19 cellular contexts compared by ENCODE assay signal in genomic region chr18:79610461-79611039, GRCh38.
DNase-seq lines count a peak whose midpoint lies in the region; ATAC-seq, FAIRE-seq and TF ChIP-seq lines count a peak whose summit lies in the region.
"Had no signal": no experiment of that assay in that cellular context is flagged by ENCODE, and none has a peak within 500 bp of the region (broad histone marks: within the 10 kb centered on the region; RNA-seq: fewer than 3 reads in every experiment).

No MANE protein-coding gene starts in this region.

- no peak for FAIRE-seq in HTR-8/SVneo (lab: Jason Lieb, UNC)
- FAIRE-seq: endometrium had no signal

- ATAC-seq in right cardiac atrium (peak; percentile 23 to 87), T-cell (replicated peaks in 1 of 4) (no peak), HG02852 (IDR thresholded peaks at IDR 0.05; ENCODE audit: unreplicated experiment) (no peak), GM21423 (IDR thresholded peaks at IDR 0.05; ENCODE audit: unreplicated experiment) (no peak)

- POLR2A ChIA-PET in T-cell (lab: Charles Lee): no interaction called here

- H3K9me3 Mint-ChIP-seq in T-cell: no peaks in the 10 kb centered on the region
- H3K9me3 Mint-ChIP-seq: stimulated activated naive CD8-positive, alpha-beta T cell treated with anti-CD3 and anti-CD28 coated beads, Interleukin-15, Interleukin-2, amounts not matched to agents 100 ng/mL and 50 ng/mL, for 24 hours had no signal

- TF ChIP-seq EP300 in sigmoid colon (IDR thresholded peaks at IDR 0.05): no peak

- DNase-seq in HT-29 (ENCODE audit: low spot score): peak; percentile 12
- peak; percentile 6 for DNase-seq in WERI-Rb-1
- peak; percentile 46 to 60 (median 57) for DNase-seq in right cardiac atrium
- peak; percentile 55 for DNase-seq in sigmoid colon
- DNase-seq in HTR-8/SVneo (ENCODE audit: insufficient read length, low spot score): no peak
- DNase-seq in T-cell: no peak
- DNase-seq: activated CD4-positive, alpha-beta T cell treated with anti-CD3 and anti-CD28 coated beads for 4 hours; foreskin fibroblast; GDM1; Karpas-422; NCI-H1105 treated with DMSO at 0.1 percent for 48 hours; NCI-H2227 treated with DMSO at 0.1 percent for 48 hours; SHP77 treated with DMSO at 0.1 percent for 48 hours; T-helper 9 cell had no signal

- no peak overlapping the region for H3K4me3 ChIP-seq in WERI-Rb-1 (ENCODE audit: low read depth, low read length)
- no peak overlapping the region for H3K4me3 ChIP-seq in right cardiac atrium (ENCODE audit: low read length)
- H3K4me3 ChIP-seq in sigmoid colon: no peak overlapping the region

- WGBS in right cardiac atrium: 63% methylated on average over 23 of the region's 23 CpGs
- WGBS in sigmoid colon, 2 donors: 61 to 87% methylated on average over 23 of the region's 23 CpGs

- no peaks in the 10 kb centered on the region for H3K36me3 Mint-ChIP-seq in T-cell
- H3K36me3 Mint-ChIP-seq: activated naive CD8-positive, alpha-beta T cell had no signal

- H3K27me3 Mint-ChIP-seq in T-cell: peaks cover 6 to 9% of the 10 kb centered on the region in 2 donors
- H3K27me3 Mint-ChIP-seq: stimulated activated naive CD8-positive, alpha-beta T cell treated with anti-CD3 and anti-CD28 coated beads, Interleukin-15, Interleukin-2, amounts not matched to agents 100 ng/mL and 50 ng/mL, for 24 hours had no signal

- TF ChIP-seq CTCF in WERI-Rb-1 (IDR thresholded peaks at IDR 0.05; ENCODE audit: low read depth, low read length) (no peak), sigmoid colon (IDR thresholded peaks at IDR 0.05) (no peak)

- H3K36me3 ChIP-seq in WERI-Rb-1: no peaks in the 10 kb centered on the region
- no peaks in the 10 kb centered on the region for H3K36me3 ChIP-seq in sigmoid colon

- H3K4me1 Mint-ChIP-seq in T-cell: no peaks in the 10 kb centered on the region

- no peaks in the 10 kb centered on the region for H3K4me1 ChIP-seq in right cardiac atrium (ENCODE audit: control insufficient read depth, insufficient read depth, low read length)
- H3K4me1 ChIP-seq in sigmoid colon: no peaks in the 10 kb centered on the region

- H3K27ac ChIP-seq in WERI-Rb-1: no peak overlapping the region
- no peak overlapping the region for H3K27ac ChIP-seq in right cardiac atrium (ENCODE audit: low read length)
- no peak overlapping the region for H3K27ac ChIP-seq in sigmoid colon

- H3K27ac Mint-ChIP-seq in T-cell: no peak overlapping the region
- H3K27ac Mint-ChIP-seq: activated naive CD8-positive, alpha-beta T cell; stimulated activated naive CD8-positive, alpha-beta T cell treated with anti-CD3 and anti-CD28 coated beads, Interleukin-15, Interleukin-2, amounts not matched to agents 100 ng/mL and 50 ng/mL, for 24 hours had no signal

- CTCF ChIA-PET in T-cell (lab: Charles Lee): no interaction called here

- intact Hi-C loops in right cardiac atrium (cut with DNase I) (no loop called here), sigmoid colon (cut with DNase I) (no loop called here)

- H3K9me3 ChIP-seq in WERI-Rb-1 (ENCODE audit: severe bottlenecking) (no peaks in the 10 kb centered on the region), right cardiac atrium (ENCODE audit: control insufficient read depth, low read length) (no peaks in the 10 kb centered on the region), sigmoid colon (no peaks in the 10 kb centered on the region)

- TF ChIP-seq POLR2A in sigmoid colon (IDR thresholded peaks at IDR 0.05): no peak

- H3K4me3 Mint-ChIP-seq in T-cell: no peak overlapping the region
- H3K4me3 Mint-ChIP-seq: activated naive CD8-positive, alpha-beta T cell; stimulated activated naive CD8-positive, alpha-beta T cell treated with anti-CD3 and anti-CD28 coated beads, Interleukin-15, Interleukin-2, amounts not matched to agents 100 ng/mL and 50 ng/mL, for 24 hours had no signal

- H3K27me3 ChIP-seq in WERI-Rb-1 (ENCODE audit: insufficient read depth, low read depth, severe bottlenecking) (no peaks in the 10 kb centered on the region), right cardiac atrium (ENCODE audit: control insufficient read depth, insufficient read depth) (no peaks in the 10 kb centered on the region), sigmoid colon (peaks cover 0 to 5% (median 0%) of the 10 kb centered on the region in 3 donors)

Comparison
In these comparisons a context has a peak if more than half of its experiments do, and no peak if none do; other contexts are left out.
1. DNase-seq: peak in HT-29 (single experiment), WERI-Rb-1 (single experiment), right cardiac atrium (3 of 3) and sigmoid colon (single experiment); none in HTR-8/SVneo (single experiment) and T-cell (0 of 34).
2. ATAC-seq: peak in right cardiac atrium (2 of 2); none in T-cell (0 of 4), HG02852 (single experiment) and GM21423 (single experiment).